Comparison of ENCODE assay signal across 8 cellular contexts in the genomic region with DNA sequence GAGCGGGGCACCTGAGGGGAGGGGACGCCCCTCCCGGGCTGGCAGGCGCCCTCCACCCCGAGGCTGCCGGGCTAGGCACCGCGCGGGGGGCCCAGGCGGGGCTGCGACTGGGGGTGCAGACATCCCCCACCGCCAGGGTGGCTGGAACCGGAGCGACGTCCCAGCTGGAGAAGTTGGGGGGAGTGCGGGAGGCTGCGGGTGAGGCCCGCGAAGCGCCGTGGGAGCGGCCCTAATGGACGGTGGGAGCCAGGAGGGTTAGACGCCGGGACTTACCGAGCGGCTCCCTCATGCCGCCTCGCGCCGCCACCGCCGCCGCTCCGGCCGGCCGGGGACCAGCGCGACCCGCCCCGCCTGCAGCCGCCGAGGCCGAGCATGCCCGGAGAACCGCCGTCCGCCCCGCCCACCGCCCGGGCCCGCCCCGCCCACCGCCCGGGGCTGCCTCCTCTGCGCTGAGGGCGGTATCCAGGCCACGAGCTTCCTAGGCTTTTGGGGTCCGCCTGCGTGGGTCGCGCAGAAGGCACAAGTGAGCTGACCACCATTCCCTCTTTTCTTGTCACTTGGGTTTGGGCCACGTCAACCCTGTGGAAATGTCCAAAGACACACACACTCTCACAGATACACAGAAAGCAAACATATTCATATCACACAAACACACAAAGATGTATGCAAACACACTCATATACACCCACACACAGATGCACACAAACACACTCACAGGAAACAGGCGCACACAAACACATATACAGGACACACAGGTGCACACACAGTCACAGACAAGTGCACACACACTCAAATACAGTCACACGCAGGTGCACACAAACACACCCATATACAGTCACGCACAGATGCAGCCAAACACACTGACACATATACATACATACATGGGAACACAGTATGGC. TPM values are rescaled to one million over a fixed set of nuclear protein-coding genes. Genes with fewer than 3 reads are reported as not detected.
DNase-seq lines count a peak whose midpoint lies in the region; ATAC-seq and TF ChIP-seq lines count a peak whose summit lies in the region.

JCAD (minus strand) TSS at position 378 of the 899 bp plus-strand sequence. CDS start 11,774 bp downstream, outside the sequence.

- no peaks in the 10 kb centered on the region for H3K36me3 Mint-ChIP-seq in progenitor cell of endocrine pancreas (ENCODE audit: insufficient read depth)

- no peaks in the 10 kb centered on the region for H3K9me3 ChIP-seq in ascending aorta
- H3K9me3 ChIP-seq in right cardiac atrium (ENCODE audit: control insufficient read depth, low read length): no peaks in the 10 kb centered on the region

- H3K4me1 ChIP-seq in ascending aorta: peaks cover 3 to 20% of the 10 kb centered on the region in 2 donors
- peaks cover 7% of the 10 kb centered on the region for H3K4me1 ChIP-seq in right cardiac atrium (ENCODE audit: control insufficient read depth, insufficient read depth, low read length)

- H3K27me3 Mint-ChIP-seq in progenitor cell of endocrine pancreas: peaks cover 14% of the 10 kb centered on the region

- no peaks in the 10 kb centered on the region for H3K36me3 ChIP-seq in ascending aorta

- peak; percentile 37 for DNase-seq in ELR (ENCODE audit: low read depth)
- DNase-seq in T-helper 1 cell: peak in 3 of 5 donors; percentile 18 to 26 (median 25)
- peak in 1 of 2 donors; percentile 90 for DNase-seq in ascending aorta (ENCODE audit: low spot score in 2 of 2)
- peak; percentile 83 to 95 (median 94) for DNase-seq in right cardiac atrium
- peak; percentile 74 for DNase-seq in progenitor cell of endocrine pancreas (ENCODE audit: low spot score, unreplicated experiment)
- no peak for DNase-seq in MV-4-11 (lab: John Stamatoyannopoulos, UW)
- no peak for DNase-seq in NCI-H128 (lab: John Stamatoyannopoulos, UW; ENCODE audit: unreplicated experiment)

- 4% methylated on average over 66 of the region's 66 CpGs for WGBS in right cardiac atrium

- H3K4me3 Mint-ChIP-seq in progenitor cell of endocrine pancreas (ENCODE audit: low read depth): peak within 1 kb of the TSS; percentile 81

- TF ChIP-seq CTCF in ascending aorta (IDR thresholded peaks at IDR 0.05) (peak in 1 of 3 experiments; percentile 5), progenitor cell of endocrine pancreas (IDR thresholded peaks at IDR 0.05; ENCODE audit: unreplicated experiment) (no peak)

- H3K4me3 ChIP-seq in ascending aorta (peak within 1 kb of the TSS; percentile 79 to 93), right cardiac atrium (ENCODE audit: low read length) (peak within 1 kb of the TSS; percentile 91)

- intact Hi-C loops in ascending aorta (cut with DNase I): loop anchor here (2.0 to 10.0 kb wide), 3 partner anchors 41 to 185 kb away; no protein-coding TSS in a partner anchor
- intact Hi-C loops in right cardiac atrium (cut with DNase I): loop anchor here in 1 of 4 donors (10.0 kb wide), 1 partner anchor 125 kb away; no protein-coding TSS in a partner anchor

- H3K9me3 Mint-ChIP-seq in progenitor cell of endocrine pancreas (ENCODE audit: low read depth): no peaks in the 10 kb centered on the region

- H3K27ac ChIP-seq in ascending aorta (peak within 1 kb of the TSS; percentile 94 to 95), right cardiac atrium (ENCODE audit: low read length) (peak within 1 kb of the TSS; percentile 85)

- H3K27me3 ChIP-seq in ascending aorta (no peaks in the 10 kb centered on the region), right cardiac atrium (ENCODE audit: control insufficient read depth, insufficient read depth) (no peaks in the 10 kb centered on the region)

- ATAC-seq in HG02852 (IDR thresholded peaks at IDR 0.05; ENCODE audit: unreplicated experiment) (peak; percentile 91), right cardiac atrium (peak; percentile 89 to 92)

- H3K4me1 Mint-ChIP-seq in progenitor cell of endocrine pancreas (ENCODE audit: low read depth): peaks cover 42% of the 10 kb centered on the region

- peak within 1 kb of the TSS; percentile 83 for H3K27ac Mint-ChIP-seq in progenitor cell of endocrine pancreas

RNA-seq across cellular contexts. Expression of gene JCAD, which starts in this region (rescaled TPM):
- total RNA-seq in ascending aorta (82.8 TPM), right cardiac atrium (10 to 100 TPM; 29.2 to 76.7 (median 39.8) TPM), progenitor cell of endocrine pancreas (13.4 and 15.8 TPM in 2 replicates)
- polyA plus RNA-seq in right cardiac atrium: 17.6 TPM

Comparison
In these comparisons a context has a peak if more than half of its experiments do, and no peak if none do; other contexts are left out.
1. DNase-seq: peak in ELR (single experiment), T-helper 1 cell (3 of 5), right cardiac atrium (3 of 3) and progenitor cell of endocrine pancreas (single experiment); none in MV-4-11 (single experiment) and NCI-H128 (single experiment).